10 cellular contexts compared by ENCODE assay signal in genomic region chr12:56998981-56999380, GRCh38. TPM values are rescaled to one million over a fixed set of nuclear protein-coding genes. Genes with fewer than 3 reads are reported as not detected.
DNase-seq lines count a peak whose midpoint lies in the region; ATAC-seq and TF ChIP-seq lines count a peak whose summit lies in the region.
"Had no signal": no experiment of that assay in that cellular context is flagged by ENCODE, and none has a peak within 500 bp of the region (broad histone marks: within the 10 kb centered on the region; RNA-seq: fewer than 3 reads in every experiment).

No MANE protein-coding gene starts in this region.

- TF ChIP-seq CTCF in OCI-LY3 (IDR thresholded peaks at IDR 0.05; ENCODE audit: low read depth, low read length): no peak

- no peaks in the 10 kb centered on the region for H3K9me3 ChIP-seq in OCI-LY3 (ENCODE audit: insufficient read depth, low read length)

- intact Hi-C loops in cardiac septum (cut with DNase I): no loop called here

- no peaks in the 10 kb centered on the region for H3K27me3 ChIP-seq in OCI-LY3 (ENCODE audit: low read depth, low read length)

- H3K36me3 ChIP-seq in OCI-LY3 (replicated peaks; ENCODE audit: low read depth, low read length): peaks cover 25% of the 10 kb centered on the region

- peaks cover 47% of the 10 kb centered on the region for H3K79me2 ChIP-seq in OCI-LY3 (ENCODE audit: low read length)

- peak overlapping the region; percentile 57 for H3K27ac ChIP-seq in OCI-LY3 (ENCODE audit: low read length)

- peak overlapping the region; percentile 57 for H3K4me2 ChIP-seq in OCI-LY3 (ENCODE audit: low read length)

- peak overlapping the region; percentile 27; the same call in 1 of the 2 replicates for H3K9ac ChIP-seq in OCI-LY3 (ENCODE audit: low read length)

- no peak overlapping the region for H2AFZ ChIP-seq in OCI-LY3 (ENCODE audit: low read depth, low read length)

- ATAC-seq in GM18868 (IDR thresholded peaks at IDR 0.05; ENCODE audit: unreplicated experiment): peak; percentile 89
- peak; percentile 54 for ATAC-seq in HG02623 (IDR thresholded peaks at IDR 0.05; ENCODE audit: unreplicated experiment)

- peak overlapping the region; percentile 42 for H3K4me3 ChIP-seq in OCI-LY3 (ENCODE audit: low read length)

- H3K4me1 ChIP-seq in OCI-LY3 (ENCODE audit: low read length): peaks cover 31% of the 10 kb centered on the region

- H4K20me1 ChIP-seq in OCI-LY3 (ENCODE audit: insufficient read depth, low read length): peaks cover 15% of the 10 kb centered on the region; the same call in 1 of the 2 replicates

- DNase-seq in stimulated activated CD4-positive, alpha-beta T cell treated with anti-CD3 and anti-CD28 coated beads, Interleukin-12 subunit alpha, Interleukin-12 subunit beta, amount 100 ng/mL, for 4 hours: peak; percentile 37
- DNase-seq in middle frontal gyrus (ENCODE audit: extremely low spot score, low spot score) (no peak), NCI-H1105 (lab: John Stamatoyannopoulos, UW) (no peak), cardiac septum (ENCODE audit: low spot score) (no peak), NCI-H187 treated with DMSO at 0.1 percent for 48 hours (lab: John Stamatoyannopoulos, UW) (no peak)

RNA-seq across cellular contexts. Expression of gene ZBTB39, which starts 7.4 kb away (rescaled TPM):
- total RNA-seq in cardiac septum: 3.5 TPM

RNA-seq across cellular contexts. Expression of gene TAC3, which starts 17.3 kb away (rescaled TPM):
- not detected for total RNA-seq in cardiac septum
- total RNA-seq: dermis microvascular lymphatic vessel endothelial cell, liver had no signal

RNA-seq across cellular contexts. Expression of gene RDH16, which starts 41.6 kb away (rescaled TPM):
- total RNA-seq in cardiac septum: 0.22 TPM

RNA-seq across cellular contexts. Expression of gene MYO1A, which starts 50.9 kb away (rescaled TPM):
- 0.11 TPM for total RNA-seq in cardiac septum
